In the genomic region with DNA sequence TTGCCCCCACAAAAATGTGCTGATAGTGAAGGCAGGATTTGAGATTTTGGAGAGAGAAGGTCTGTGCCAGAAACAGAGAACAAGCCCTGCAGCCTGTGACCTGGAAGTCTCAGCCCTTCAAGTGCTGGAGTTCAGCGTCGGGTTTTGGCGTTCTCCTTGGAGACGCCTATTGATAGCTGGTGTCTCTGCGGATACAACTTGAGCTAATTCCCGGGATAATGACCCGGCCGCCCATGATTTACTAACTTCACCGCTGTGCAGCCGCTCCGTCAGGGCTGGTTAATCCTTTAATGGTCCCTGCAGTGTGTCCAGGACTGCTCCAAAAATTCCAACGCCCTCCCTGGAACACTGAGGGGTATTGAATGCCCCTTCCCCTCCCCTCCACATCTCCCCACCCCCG, we compare ENCODE assay signal across 24 cellular contexts.
DNase-seq lines count a peak whose midpoint lies in the region; TF ChIP-seq lines count a peak whose summit lies in the region.
"Had no signal": no experiment of that assay in that cellular context is flagged by ENCODE, and none has a peak within 500 bp of the region (broad histone marks: within the 10 kb centered on the region; RNA-seq: fewer than 3 reads in every experiment).

No MANE protein-coding gene starts in this region.

- H3K27ac ChIP-seq in A673 (ENCODE audit: low read depth, low read length, poor library complexity, severe bottlenecking) (no peak overlapping the region), hepatocyte (no peak overlapping the region), neural progenitor cell (no peak overlapping the region), PC-9 (no peak overlapping the region)
- H3K27ac ChIP-seq: cardiac muscle cell had no signal

- CTCF ChIA-PET in A673 (lab: Charles Lee): no interaction called here
- CTCF ChIA-PET in PC-9 (lab: Charles Lee): no interaction called here

- H3K9me2 ChIP-seq in hepatocyte (replicated peaks; ENCODE audit: insufficient read depth) (no peaks in the 10 kb centered on the region), PC-9 (ENCODE audit: insufficient read depth) (no peaks in the 10 kb centered on the region)

- intact Hi-C loops in A673 (cut with micrococcal nuclease; ENCODE audit: unreplicated experiment) (no loop called here), PC-9 (cut with micrococcal nuclease; ENCODE audit: unreplicated experiment) (no loop called here)

- H2AFZ ChIP-seq in hepatocyte (no peak overlapping the region), neural progenitor cell (replicated peaks) (no peak overlapping the region), PC-9 (no peak overlapping the region)

- H3K9ac ChIP-seq in neural progenitor cell: no peak overlapping the region

- 18% methylated on average over 13 of the region's 13 CpGs for WGBS in hepatocyte (ENCODE audit: low lambda C conversion rate, missing lambda C conversion rate)

- no peaks in the 10 kb centered on the region for H3K4me1 ChIP-seq in A673 (ENCODE audit: insufficient read depth, low read length, poor library complexity, severe bottlenecking)
- no peaks in the 10 kb centered on the region for H3K4me1 ChIP-seq in hepatocyte (ENCODE audit: insufficient read depth)
- no peaks in the 10 kb centered on the region for H3K4me1 ChIP-seq in neural progenitor cell
- H3K4me1 ChIP-seq in PC-9 (replicated peaks; ENCODE audit: insufficient read depth): no peaks in the 10 kb centered on the region

- H3K9me3 Mint-ChIP-seq in neural progenitor cell: peaks cover 2% of the 10 kb centered on the region
- H3K9me3 Mint-ChIP-seq: activated T-cell treated with anti-CD3 and anti-CD28 coated beads, Interleukin-2, amount 50 U/mL, for 72 hours; IgD-negative memory B cell; stimulated activated naive B cell treated with anti-CD40 and anti-IgM and Interleukin-4, amounts not matched to agents 10 μg/mL and 1 μg/mL and 100 μg/mL, for 72 hours; type B pancreatic cell had no signal

- no peaks in the 10 kb centered on the region for H3K36me3 Mint-ChIP-seq in neural progenitor cell
- H3K36me3 Mint-ChIP-seq: activated CD8-positive, alpha-beta memory T cell treated with anti-CD3 and anti-CD28 coated beads, Interleukin-2, amount 10 ng/mL, durations not matched to agents 7 days and 5 days; naive B cell; stimulated activated naive B cell treated with anti-CD40 and anti-IgM and Interleukin-4, amounts not matched to agents 10 μg/mL and 1 μg/mL and 100 μg/mL, for 72 hours; type B pancreatic cell had no signal

- H3K36me3 ChIP-seq in A673 (ENCODE audit: insufficient read depth, low read length, poor library complexity, severe bottlenecking): no peaks in the 10 kb centered on the region
- no peaks in the 10 kb centered on the region for H3K36me3 ChIP-seq in hepatocyte (replicated peaks; ENCODE audit: insufficient read depth, low read depth)
- H3K36me3 ChIP-seq in neural progenitor cell: no peaks in the 10 kb centered on the region
- no peaks in the 10 kb centered on the region for H3K36me3 ChIP-seq in PC-9 (ENCODE audit: low read depth)
- H3K36me3 ChIP-seq: cardiac muscle cell had no signal

- H3K79me2 ChIP-seq in hepatocyte (no peaks in the 10 kb centered on the region), neural progenitor cell (ENCODE audit: low read depth) (no peaks in the 10 kb centered on the region), PC-9 (ENCODE audit: low read depth) (no peaks in the 10 kb centered on the region)

- H4K20me1 ChIP-seq in hepatocyte (ENCODE audit: insufficient read depth, poor library complexity, severe bottlenecking) (no peaks in the 10 kb centered on the region), neural progenitor cell (ENCODE audit: low read depth) (no peaks in the 10 kb centered on the region), PC-9 (ENCODE audit: insufficient read depth) (no peaks in the 10 kb centered on the region)

- H3K9me3 ChIP-seq in A673 (ENCODE audit: low read depth, low read length, poor library complexity, severe bottlenecking): no peaks in the 10 kb centered on the region
- no peaks in the 10 kb centered on the region for H3K9me3 ChIP-seq in hepatocyte (ENCODE audit: low read depth)
- no peaks in the 10 kb centered on the region for H3K9me3 ChIP-seq in neural progenitor cell (ENCODE audit: low read depth)
- H3K9me3 ChIP-seq in PC-9 (ENCODE audit: insufficient read depth, low read depth): no peaks in the 10 kb centered on the region

- H3K4me3 Mint-ChIP-seq in neural progenitor cell: no peak overlapping the region
- H3K4me3 Mint-ChIP-seq: activated CD8-positive, alpha-beta memory T cell treated with anti-CD3 and anti-CD28 coated beads, Interleukin-2, amount 10 ng/mL, durations not matched to agents 7 days and 5 days; activated T-cell treated with anti-CD3 and anti-CD28 coated beads, Interleukin-2, amount 50 U/mL, for 72 hours; naive B cell; stimulated activated naive B cell treated with anti-CD40 and anti-IgM and Interleukin-4, amounts not matched to agents 10 μg/mL and 1 μg/mL and 100 μg/mL, for 72 hours; T-helper 17 cell; type B pancreatic cell had no signal

- peak overlapping the region; percentile 55 for H3K27ac Mint-ChIP-seq in neural progenitor cell
- H3K27ac Mint-ChIP-seq: activated CD8-positive, alpha-beta memory T cell treated with anti-CD3 and anti-CD28 coated beads, Interleukin-2, amount 10 ng/mL, durations not matched to agents 7 days and 5 days; activated T-cell treated with anti-CD3 and anti-CD28 coated beads, Interleukin-2, amount 50 U/mL, for 72 hours; IgD-negative memory B cell; naive B cell; stimulated activated naive B cell treated with anti-CD40 and anti-IgM and Interleukin-4, amounts not matched to agents 10 μg/mL and 1 μg/mL and 100 μg/mL, for 72 hours; T-helper 17 cell; type B pancreatic cell had no signal

- no peak overlapping the region for H3K4me3 ChIP-seq in A673 (ENCODE audit: low read depth, low read length, poor library complexity, severe bottlenecking)
- no peak overlapping the region for H3K4me3 ChIP-seq in hepatocyte
- no peak overlapping the region for H3K4me3 ChIP-seq in neural progenitor cell
- no peak overlapping the region for H3K4me3 ChIP-seq in PC-9
- H3K4me3 ChIP-seq: cardiac muscle cell had no signal

- H3K27me3 ChIP-seq in A673 (replicated peaks; ENCODE audit: insufficient read depth, low read depth, low read length, poor library complexity) (peaks cover 16% of the 10 kb centered on the region), hepatocyte (peaks cover 21% of the 10 kb centered on the region), neural progenitor cell (no peaks in the 10 kb centered on the region), PC-9 (ENCODE audit: insufficient read depth, low read depth) (peaks cover 18% of the 10 kb centered on the region)

- H3K4me1 Mint-ChIP-seq in neural progenitor cell: peaks cover 19% of the 10 kb centered on the region
- H3K4me1 Mint-ChIP-seq: activated CD8-positive, alpha-beta memory T cell treated with anti-CD3 and anti-CD28 coated beads, Interleukin-2, amount 10 ng/mL, durations not matched to agents 7 days and 5 days; naive B cell; stimulated activated naive B cell treated with anti-CD40 and anti-IgM and Interleukin-4, amounts not matched to agents 10 μg/mL and 1 μg/mL and 100 μg/mL, for 72 hours; T-helper 17 cell had no signal

- DNase-seq in A673 (ENCODE audit: low spot score) (peak; percentile 76), M059J (ENCODE audit: low read depth) (peak; percentile 18), hepatocyte (ENCODE audit: low spot score) (peak; percentile 45), neural progenitor cell (ENCODE audit: low spot score) (peak; percentile 48), middle frontal gyrus (ENCODE audit: extremely low spot score, low spot score) (no peak), PC-9 (no peak), LoVo (ENCODE audit: low spot score) (no peak)
- DNase-seq in activated CD8-positive, alpha-beta memory T cell treated with anti-CD3 and anti-CD28 coated beads, Interleukin-2, amount 50 U/mL, for 48 hours: no peak
- DNase-seq: activated CD4-positive, alpha-beta T cell treated with anti-CD3 and anti-CD28 coated beads, Interleukin-2, amount 50 U/mL, for 4 hours; activated CD8-positive, alpha-beta memory T cell treated with anti-CD3 and anti-CD28 coated beads, Interleukin-2, amount 10 ng/mL, durations not matched to agents 7 days and 5 days; activated T-cell treated with anti-CD3 and anti-CD28 coated beads, Interleukin-2, amount 50 U/mL, for 72 hours; effector CD8-positive, alpha-beta T cell; hippocampal formation; left cardiac atrium; naive B cell; NCI-H1048; NCI-H1694 treated with DMSO at 0.1 percent for 48 hours; occipital lobe; PC-3; stimulated activated naive B cell treated with anti-CD40 and anti-IgM and Interleukin-4, amounts not matched to agents 10 μg/mL and 1 μg/mL and 100 μg/mL, for 72 hours; T-helper 17 cell had no signal

- BruUV-seq in A673 (replicated peaks; lab: Mats Ljungman, UMichigan) (no TSS peak), PC-9 (replicated peaks; lab: Mats Ljungman, UMichigan) (no TSS peak)

- H3K4me2 ChIP-seq in hepatocyte (peak overlapping the region; percentile 48), neural progenitor cell (no peak overlapping the region), PC-9 (no peak overlapping the region)

- no peak for TF ChIP-seq CTCF in A673 (conservative IDR thresholded peaks at IDR 0.05; ENCODE audit: low read depth, low read length)
- TF ChIP-seq CTCF in hepatocyte (IDR thresholded peaks at IDR 0.05; ENCODE audit: poor library complexity): no peak
- TF ChIP-seq CTCF in neural progenitor cell (IDR thresholded peaks at IDR 0.05): no peak
- TF ChIP-seq CTCF in PC-9 (conservative IDR thresholded peaks at IDR 0.05): no peak

- H3F3A ChIP-seq in neural progenitor cell (ENCODE audit: low read depth) (no peaks in the 10 kb centered on the region), PC-9 (ENCODE audit: insufficient read depth, low read depth) (no peaks in the 10 kb centered on the region)

- POLR2A ChIA-PET in A673 (lab: Charles Lee; ENCODE audit: low non-redundant PET) (no interaction called here), PC-9 (lab: Charles Lee; ENCODE audit: unreplicated experiment) (no interaction called here)

- H3K27me3 Mint-ChIP-seq in neural progenitor cell (ENCODE audit: insufficient read depth, low read depth): peaks cover 14% of the 10 kb centered on the region

Comparison
In these comparisons a context has a peak if more than half of its experiments do, and no peak if none do; other contexts are left out.
1. DNase-seq: peak in A673 (single experiment), M059J (single experiment), hepatocyte (single experiment) and neural progenitor cell (single experiment); none in activated CD8-positive, alpha-beta memory T cell treated with anti-CD3 and anti-CD28 coated beads, Interleukin-2, amount 50 U/mL, for 48 hours (single experiment), middle frontal gyrus (single experiment), PC-9 (0 of 2) and LoVo (single experiment).